ENCODE assay signal across 20 cellular contexts in the genomic region with DNA sequence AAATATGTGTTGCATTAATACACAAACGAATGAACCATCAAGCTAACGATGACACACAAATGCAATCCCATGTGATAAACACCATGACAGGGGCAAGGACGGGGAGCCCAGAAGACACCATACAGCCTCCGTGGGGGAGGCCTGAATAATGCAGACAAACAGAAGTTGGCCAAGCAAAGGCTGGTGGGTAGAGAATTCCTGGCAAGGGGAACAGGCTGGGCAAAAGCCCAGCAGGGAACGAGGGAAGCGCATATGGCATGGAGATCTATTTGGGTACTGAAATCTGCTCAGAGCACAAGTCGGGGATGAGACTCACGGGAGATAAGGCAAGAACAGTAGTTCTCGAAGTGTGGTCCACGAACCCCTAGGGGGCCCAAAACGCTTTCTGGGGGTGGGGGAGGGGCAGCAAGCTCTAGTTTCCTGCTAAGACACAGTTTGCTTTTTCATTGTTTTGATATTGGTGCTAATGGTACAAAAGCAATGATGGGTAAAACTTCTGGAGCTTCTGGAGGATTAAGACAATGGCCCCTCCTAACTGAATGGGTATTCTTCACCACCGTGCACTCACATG. TPM values are rescaled to one million over a fixed set of nuclear protein-coding genes. Genes with fewer than 3 reads are reported as not detected.
DNase-seq lines count a peak whose midpoint lies in the region; ATAC-seq and TF ChIP-seq lines count a peak whose summit lies in the region.
"Had no signal": no experiment of that assay in that cellular context is flagged by ENCODE, and none has a peak within 500 bp of the region (broad histone marks: within the 10 kb centered on the region; RNA-seq: fewer than 3 reads in every experiment).

No MANE protein-coding gene starts in this region.

- POLR2A ChIA-PET in naive thymus-derived CD8-positive, alpha-beta T cell (lab: Charles Lee): interaction anchor here (1.0 kb wide), 1 partner anchor 17 kb away, joined by 3 read pairs; no protein-coding TSS in a partner anchor

- TF ChIP-seq CTCF in HFFc6 (IDR thresholded peaks at IDR 0.05): 0 out of 2 replicates have a peak, but pooled peaks have one; percentile 18

- peaks cover 92% of the 10 kb centered on the region for H3K36me3 Mint-ChIP-seq in activated T-cell treated with anti-CD3 and anti-CD28 coated beads, Interleukin-2, amount 50 U/mL, for 24 hours (ENCODE audit: low read depth)
- peaks cover 38% of the 10 kb centered on the region for H3K36me3 Mint-ChIP-seq in activated T-cell treated with anti-CD3 and anti-CD28 coated beads, Interleukin-2, amount 50 U/mL, for 4 hours (ENCODE audit: insufficient read depth)
- H3K36me3 Mint-ChIP-seq in HFFc6 (ENCODE audit: low read depth): peaks cover 19% of the 10 kb centered on the region
- peaks cover 89% of the 10 kb centered on the region for H3K36me3 Mint-ChIP-seq in central memory CD8-positive, alpha-beta T cell (ENCODE audit: insufficient read depth)
- peaks cover 0 to 95% (median 24%) of the 10 kb centered on the region in 3 donors for H3K36me3 Mint-ChIP-seq in naive thymus-derived CD8-positive, alpha-beta T cell

- no peak for ATAC-seq in activated T-cell treated with anti-CD3 and anti-CD28 coated beads, Interleukin-2, amount 50 U/mL, for 4 hours
- no peak for ATAC-seq in central memory CD8-positive, alpha-beta T cell (replicated peaks; ENCODE audit: extremely low read depth, poor library complexity, severe bottlenecking)
- no peak for ATAC-seq in naive thymus-derived CD8-positive, alpha-beta T cell
- ATAC-seq in HG03571 (IDR thresholded peaks at IDR 0.05; ENCODE audit: unreplicated experiment): no peak
- ATAC-seq: foreskin keratinocyte, left lung, pancreas had no signal

- no peaks in the 10 kb centered on the region for H3K27me3 Mint-ChIP-seq in activated T-cell treated with anti-CD3 and anti-CD28 coated beads, Interleukin-2, amount 50 U/mL, for 24 hours
- H3K27me3 Mint-ChIP-seq in activated T-cell treated with anti-CD3 and anti-CD28 coated beads, Interleukin-2, amount 50 U/mL, for 4 hours (ENCODE audit: low read depth): no peaks in the 10 kb centered on the region
- peaks cover 7% of the 10 kb centered on the region for H3K27me3 Mint-ChIP-seq in HFFc6 (ENCODE audit: insufficient read depth)
- no peaks in the 10 kb centered on the region for H3K27me3 Mint-ChIP-seq in central memory CD8-positive, alpha-beta T cell
- H3K27me3 Mint-ChIP-seq in naive thymus-derived CD8-positive, alpha-beta T cell: no peaks in the 10 kb centered on the region

- no peak overlapping the region for H3K4me3 Mint-ChIP-seq in activated T-cell treated with anti-CD3 and anti-CD28 coated beads, Interleukin-2, amount 50 U/mL, for 24 hours
- no peak overlapping the region for H3K4me3 Mint-ChIP-seq in activated T-cell treated with anti-CD3 and anti-CD28 coated beads, Interleukin-2, amount 50 U/mL, for 4 hours
- no peak overlapping the region for H3K4me3 Mint-ChIP-seq in HFFc6
- H3K4me3 Mint-ChIP-seq in central memory CD8-positive, alpha-beta T cell: peak overlapping the region; percentile 49
- H3K4me3 Mint-ChIP-seq in naive thymus-derived CD8-positive, alpha-beta T cell: peak overlapping the region in 3 of 10 donors; percentile 16 to 56 (median 52)

- H3K9me3 Mint-ChIP-seq in activated T-cell treated with anti-CD3 and anti-CD28 coated beads, Interleukin-2, amount 50 U/mL, for 24 hours: no peaks in the 10 kb centered on the region
- H3K9me3 Mint-ChIP-seq in activated T-cell treated with anti-CD3 and anti-CD28 coated beads, Interleukin-2, amount 50 U/mL, for 4 hours: no peaks in the 10 kb centered on the region
- no peaks in the 10 kb centered on the region for H3K9me3 Mint-ChIP-seq in HFFc6
- no peaks in the 10 kb centered on the region for H3K9me3 Mint-ChIP-seq in central memory CD8-positive, alpha-beta T cell
- no peaks in the 10 kb centered on the region for H3K9me3 Mint-ChIP-seq in naive thymus-derived CD8-positive, alpha-beta T cell

- peaks cover 12% of the 10 kb centered on the region for H3K4me1 Mint-ChIP-seq in activated T-cell treated with anti-CD3 and anti-CD28 coated beads, Interleukin-2, amount 50 U/mL, for 24 hours (ENCODE audit: low read depth)
- peaks cover 13% of the 10 kb centered on the region for H3K4me1 Mint-ChIP-seq in activated T-cell treated with anti-CD3 and anti-CD28 coated beads, Interleukin-2, amount 50 U/mL, for 4 hours (ENCODE audit: low read depth)
- peaks cover 21% of the 10 kb centered on the region for H3K4me1 Mint-ChIP-seq in HFFc6 (ENCODE audit: low read depth)
- H3K4me1 Mint-ChIP-seq in central memory CD8-positive, alpha-beta T cell: peaks cover 20% of the 10 kb centered on the region
- peaks cover 2 to 18% (median 15%) of the 10 kb centered on the region in 4 donors for H3K4me1 Mint-ChIP-seq in naive thymus-derived CD8-positive, alpha-beta T cell

- H3K27ac Mint-ChIP-seq in activated T-cell treated with anti-CD3 and anti-CD28 coated beads, Interleukin-2, amount 50 U/mL, for 24 hours: peak overlapping the region; percentile 74
- no peak overlapping the region for H3K27ac Mint-ChIP-seq in HFFc6
- H3K27ac Mint-ChIP-seq in central memory CD8-positive, alpha-beta T cell (ENCODE audit: low read depth): peak overlapping the region; percentile 72
- peak overlapping the region; percentile 35 to 95 (median 82) for H3K27ac Mint-ChIP-seq in naive thymus-derived CD8-positive, alpha-beta T cell

- no peak for DNase-seq in activated T-cell treated with anti-CD3 and anti-CD28 coated beads, Interleukin-2, amount 50 U/mL, for 24 hours
- no peak for DNase-seq in activated T-cell treated with anti-CD3 and anti-CD28 coated beads, Interleukin-2, amount 50 U/mL, for 4 hours
- no peak for DNase-seq in HFFc6
- DNase-seq in central memory CD8-positive, alpha-beta T cell (ENCODE audit: low spot score in 2 of 2): no peak
- DNase-seq in naive thymus-derived CD8-positive, alpha-beta T cell: no peak
- DNase-seq in activated effector memory CD4-positive, alpha-beta T cell treated with Interleukin-2 at 50 U/mL for 16 hours: no peak
- DNase-seq in cortex of kidney (lab: John Stamatoyannopoulos, UW): no peak
- DNase-seq: activated CD4-positive, CD25-positive, alpha-beta regulatory T cell treated with anti-CD3 and anti-CD28 coated beads, Interleukin-2, amount 50 U/mL, for 72 hours; amniotic stem cell; foreskin keratinocyte; GF-D8; GOT3; Karpas-422; left lung; NCI-H1092; NCI-H526 treated with DMSO at 0.1 percent for 48 hours; OCI-M1; pancreas; SIG-M5 had no signal

RNA-seq across cellular contexts. Expression of a gene that starts 42.9 kb away (rescaled TPM):
- total RNA-seq in activated T-cell treated with anti-CD3 and anti-CD28 coated beads, Interleukin-2, amount 50 U/mL, for 4 hours: 10 to 100 TPM; 46.0 to 47.9 (median 47.6) TPM
- 10 to 100 TPM; 54.5 to 60.5 (median 58.5) TPM for total RNA-seq in HFFc6 (2021; fragmentation: NEBNext Ultra II Directional; extraction: Animal tissue kit (Norgen Biotek cat#: 25700))
- 10 to 100 TPM; 36.9 to 39.5 TPM for total RNA-seq in naive thymus-derived CD8-positive, alpha-beta T cell
- polyA plus RNA-seq in naive thymus-derived CD8-positive, alpha-beta T cell: 10 to 100 TPM; 13.5 to 18.3 (median 16.2) TPM
